Comparison of ENCODE assay signal across 29 cellular contexts in genomic region chr2:111523009-111523408, GRCh38.
A peak's percentile ranks its signal among the peaks of the same experiment; 100 is the strongest.
DNase-seq lines count a peak whose midpoint lies in the region; ATAC-seq and TF ChIP-seq lines count a peak whose summit lies in the region.
"Had no signal": no experiment of that assay in that cellular context is flagged by ENCODE, and none has a peak within 500 bp of the region (broad histone marks: within the 10 kb centered on the region; RNA-seq: fewer than 3 reads in every experiment).

No MANE protein-coding gene starts in this region.

- H3K4me1 Mint-ChIP-seq in endodermal cell (no peaks in the 10 kb centered on the region), HFFc6 (ENCODE audit: low read depth) (peaks cover 19% of the 10 kb centered on the region)
- H3K4me1 Mint-ChIP-seq in activated CD4-positive, alpha-beta T cell treated with anti-CD3 and anti-CD28 coated beads for 36 hours: peaks cover 5% of the 10 kb centered on the region

- POLR2A ChIA-PET in activated CD4-positive, alpha-beta T cell treated with anti-CD3 and anti-CD28 coated beads for 36 hours (lab: Charles Lee): no interaction called here

- WGBS in heart left ventricle, 4 donors: 42 to 74% (median 56%) methylated on average over 6 to 12 of the region's 12 CpGs
- 78 to 91% methylated on average over 4 to 12 of the region's 12 CpGs for WGBS in endodermal cell (ENCODE audit: insufficient coverage in 1 of 2, insufficient read length in 1 of 2), 2 experiments

- no peak for TF ChIP-seq POLR2A in heart left ventricle (IDR thresholded peaks at IDR 0.05)

- TF ChIP-seq CTCF in heart left ventricle (IDR thresholded peaks at IDR 0.05) (no peak), endodermal cell (conservative IDR thresholded peaks at IDR 0.05) (no peak), HFFc6 (IDR thresholded peaks at IDR 0.05) (no peak)

- intact Hi-C loops in heart left ventricle (cut with DNase I): no loop called here
- intact Hi-C loops in cardiac septum (cut with DNase I): no loop called here
- intact Hi-C loops in activated CD4-positive, alpha-beta T cell treated with anti-CD3 and anti-CD28 coated beads for 36 hours (cut with DNase I, micrococcal nuclease): no loop called here

- H3K36me3 ChIP-seq in heart left ventricle (no peaks in the 10 kb centered on the region), endodermal cell (ENCODE audit: control insufficient read depth, insufficient read depth, low read length) (no peaks in the 10 kb centered on the region)
- H3K36me3 ChIP-seq: ascending aorta, BLaER1, HAP-1, lower lobe of right lung, neural progenitor cell, prostate gland, upper lobe of left lung had no signal

- H3K27ac Mint-ChIP-seq in endodermal cell (no peak overlapping the region), HFFc6 (no peak overlapping the region)
- H3K27ac Mint-ChIP-seq in activated CD4-positive, alpha-beta T cell treated with anti-CD3 and anti-CD28 coated beads for 36 hours: no peak overlapping the region

- no peak overlapping the region for H3K9ac ChIP-seq in endodermal cell (ENCODE audit: extremely low read depth, low read length, poor library complexity, severe bottlenecking)
- H3K9ac ChIP-seq: BLaER1, neural progenitor cell had no signal

- H3K27me3 ChIP-seq in heart left ventricle (no peaks in the 10 kb centered on the region), endodermal cell (ENCODE audit: control insufficient read depth, insufficient read depth, low read length, poor library complexity, severe bottlenecking) (no peaks in the 10 kb centered on the region)
- H3K27me3 ChIP-seq: ascending aorta, BLaER1, neural progenitor cell, upper lobe of left lung had no signal

- H3K4me1 ChIP-seq in heart left ventricle (peaks cover 0 to 8% (median 1%) of the 10 kb centered on the region in 12 donors), endodermal cell (ENCODE audit: control insufficient read depth, insufficient read depth, low read length) (no peaks in the 10 kb centered on the region)
- H3K4me1 ChIP-seq: ascending aorta, BLaER1, HAP-1, neural progenitor cell, prostate gland had no signal

- DNase-seq in heart left ventricle (peak; percentile 25 to 75 (median 46)), cardiac septum (ENCODE audit: low spot score) (no peak), endodermal cell (peak; percentile 40), medulla oblongata (ENCODE audit: extremely low spot score) (peak; percentile 2), GDM1 (lab: John Stamatoyannopoulos, UW) (no peak), HFFc6 (no peak), NCI-H1105 treated with DMSO at 0.1 percent for 48 hours (lab: John Stamatoyannopoulos, UW) (no peak)
- DNase-seq in activated CD4-positive, alpha-beta T cell treated with anti-CD3 and anti-CD28 coated beads for 36 hours: no peak
- DNase-seq: activated CD4-positive, alpha-beta T cell treated with anti-CD3 and anti-CD28 coated beads, Interleukin-2, amount 50 U/mL, for 4 hours; activated CD8-positive, alpha-beta memory T cell treated with anti-CD3 and anti-CD28 coated beads, Interleukin-2, amount 50 U/mL, for 4 hours; activated naive CD4-positive, alpha-beta T cell treated with anti-CD3 and anti-CD28 coated beads, Interleukin-2, amount 50 U/mL, for 16 hours; effector CD4-positive, alpha-beta T cell; erythroblast; foreskin melanocyte; hippocampal formation; lower lobe of right lung; NCI-H1092 treated with DMSO at 0.1 percent for 48 hours; NCI-H1930; NCI-H748 treated with DMSO at 0.1 percent for 48 hours; small intestine; stimulated activated CD4-positive, alpha-beta T cell treated with anti-CD3 and anti-CD28 coated beads, Interleukin-2, amount 100 ng/mL, for 24 hours; T-helper 9 cell; upper lobe of left lung had no signal

- H3K9me3 Mint-ChIP-seq in endodermal cell (no peaks in the 10 kb centered on the region), HFFc6 (no peaks in the 10 kb centered on the region)
- H3K9me3 Mint-ChIP-seq in activated CD4-positive, alpha-beta T cell treated with anti-CD3 and anti-CD28 coated beads for 36 hours (ENCODE audit: low read depth): no peaks in the 10 kb centered on the region
- H3K9me3 Mint-ChIP-seq: neural progenitor cell had no signal

- no peak overlapping the region for H3K4me3 Mint-ChIP-seq in endodermal cell
- H3K4me3 Mint-ChIP-seq in HFFc6: no peak overlapping the region
- no peak overlapping the region for H3K4me3 Mint-ChIP-seq in activated CD4-positive, alpha-beta T cell treated with anti-CD3 and anti-CD28 coated beads for 36 hours
- H3K4me3 Mint-ChIP-seq: neural progenitor cell had no signal

- H3K27me3 Mint-ChIP-seq in endodermal cell (ENCODE audit: insufficient read depth): no peaks in the 10 kb centered on the region
- peaks cover 7% of the 10 kb centered on the region; the same call in 1 of the 2 replicates for H3K27me3 Mint-ChIP-seq in HFFc6 (ENCODE audit: insufficient read depth)
- peaks cover 27% of the 10 kb centered on the region for H3K27me3 Mint-ChIP-seq in activated CD4-positive, alpha-beta T cell treated with anti-CD3 and anti-CD28 coated beads for 36 hours

- peak in 3 of 4 donors; percentile 21 to 35 (median 30) for ATAC-seq in heart left ventricle
- no peak for ATAC-seq in activated CD4-positive, alpha-beta T cell treated with anti-CD3 and anti-CD28 coated beads for 36 hours
- ATAC-seq: GM12878 had no signal

- H3K36me3 Mint-ChIP-seq in endodermal cell (ENCODE audit: low read depth) (no peaks in the 10 kb centered on the region), HFFc6 (ENCODE audit: low read depth) (no peaks in the 10 kb centered on the region)
- no peaks in the 10 kb centered on the region for H3K36me3 Mint-ChIP-seq in activated CD4-positive, alpha-beta T cell treated with anti-CD3 and anti-CD28 coated beads for 36 hours (ENCODE audit: low read depth)
- H3K36me3 Mint-ChIP-seq: neural progenitor cell had no signal

- peak overlapping the region in 1 of 12 donors; percentile 22 for H3K27ac ChIP-seq in heart left ventricle
- no peak overlapping the region for H3K27ac ChIP-seq in endodermal cell (ENCODE audit: low read depth, low read length)
- H3K27ac ChIP-seq: ascending aorta, BLaER1, lower lobe of right lung, neural progenitor cell, prostate gland, upper lobe of left lung had no signal

- CTCF ChIA-PET in activated CD4-positive, alpha-beta T cell treated with anti-CD3 and anti-CD28 coated beads for 36 hours (lab: Charles Lee): no interaction called here

- no peak overlapping the region for H3K4me3 ChIP-seq in heart left ventricle
- no peak overlapping the region for H3K4me3 ChIP-seq in endodermal cell (ENCODE audit: low read length)
- H3K4me3 ChIP-seq: ascending aorta, BLaER1, GM12878, HAP-1, lower lobe of right lung, neural progenitor cell, prostate gland, upper lobe of left lung had no signal

- H3K9me3 ChIP-seq in heart left ventricle (no peaks in the 10 kb centered on the region), endodermal cell (ENCODE audit: control insufficient read depth, low read length) (no peaks in the 10 kb centered on the region)
- H3K9me3 ChIP-seq: ascending aorta, BLaER1, HAP-1, lower lobe of right lung, prostate gland, upper lobe of left lung had no signal

Comparison
In these comparisons a context has a peak if more than half of its experiments do, and no peak if none do; other contexts are left out.
1. DNase-seq: peak in heart left ventricle (5 of 5), endodermal cell (single experiment) and medulla oblongata (single experiment); none in cardiac septum (single experiment), GDM1 (single experiment), HFFc6 (single experiment), activated CD4-positive, alpha-beta T cell treated with anti-CD3 and anti-CD28 coated beads for 36 hours (single experiment) and NCI-H1105 treated with DMSO at 0.1 percent for 48 hours (single experiment).